8 cellular contexts compared by ENCODE assay signal in the genomic region with DNA sequence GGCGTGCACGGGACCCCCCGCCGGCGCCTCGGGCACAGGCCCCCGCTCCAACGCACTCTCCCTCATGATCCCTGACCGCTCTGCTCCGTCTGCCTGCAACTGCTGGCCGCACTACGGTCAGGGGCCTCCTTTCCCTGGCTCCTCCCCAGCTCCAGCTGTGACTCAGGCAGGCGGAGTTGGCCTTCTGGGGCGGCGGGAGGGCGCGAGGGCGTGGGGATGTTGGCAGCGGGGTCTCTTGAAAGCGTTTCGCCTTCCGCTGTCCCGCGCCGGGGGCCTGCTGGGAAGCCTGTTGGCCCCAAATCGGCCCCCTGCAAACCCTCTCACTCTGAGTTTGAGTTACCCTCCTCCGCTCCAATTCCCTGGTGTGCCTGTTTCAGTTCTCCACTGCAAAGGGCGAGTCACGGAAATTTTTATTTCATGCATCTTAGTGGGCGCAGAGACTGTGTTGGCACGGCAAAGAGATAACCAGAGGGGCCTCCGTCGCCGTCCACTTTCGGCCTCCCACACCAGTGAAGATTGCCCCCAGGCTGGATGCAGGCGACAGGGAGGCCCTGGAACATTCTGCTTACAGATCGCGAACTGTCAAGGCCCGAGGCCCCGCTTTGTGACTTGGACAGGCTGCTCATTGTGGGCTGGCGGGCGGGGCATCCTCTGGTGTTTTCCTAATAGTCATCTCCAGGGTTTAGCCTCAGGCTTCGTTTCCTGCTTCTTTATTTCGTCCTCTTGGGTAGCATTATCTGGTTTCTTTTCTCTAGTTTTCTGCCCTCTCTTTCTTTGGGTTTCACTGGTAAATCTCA. TPM values are rescaled to one million over a fixed set of nuclear protein-coding genes. Genes with fewer than 3 reads are reported as not detected.
DNase-seq lines count a peak whose midpoint lies in the region; ATAC-seq and TF ChIP-seq lines count a peak whose summit lies in the region.

A gene with protein sequence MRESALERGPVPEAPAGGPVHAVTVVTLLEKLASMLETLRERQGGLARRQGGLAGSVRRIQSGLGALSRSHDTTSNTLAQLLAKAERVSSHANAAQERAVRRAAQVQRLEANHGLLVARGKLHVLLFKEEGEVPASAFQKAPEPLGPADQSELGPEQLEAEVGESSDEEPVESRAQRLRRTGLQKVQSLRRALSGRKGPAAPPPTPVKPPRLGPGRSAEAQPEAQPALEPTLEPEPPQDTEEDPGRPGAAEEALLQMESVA (minus strand): TSS at position 91 of the 797 bp plus-strand sequence. CDS start 25 bp downstream, at position 66.

- in situ Hi-C loops in SK-MEL-5 (cut with HindIII; ENCODE audit: low pct_unique_long_range_greater_than_20kb, low sequenced_read_pairs), result no loop called here

- peak; percentile 40 for ATAC-seq in HG02588 (IDR thresholded peaks at IDR 0.05; ENCODE audit: unreplicated experiment)

- peak within 1 kb of the TSS; percentile 47 for H3K4me3 ChIP-seq in GM06990 (replicated peaks; ENCODE audit: low read depth, low read length)

- TF ChIP-seq CTCF in GM06990 (IDR thresholded peaks at IDR 0.05; ENCODE audit: insufficient read depth, low read length, poor library complexity, severe bottlenecking), result no peak

- H3K27me3 ChIP-seq in GM06990 (replicated peaks; ENCODE audit: control insufficient read depth, insufficient read depth, low read length), result no peaks in the 10 kb centered on the region

- no peaks in the 10 kb centered on the region for H3K36me3 ChIP-seq in GM06990 (ENCODE audit: control insufficient read depth, insufficient read depth, low read length)

- peak; percentile 49 for DNase-seq in GM06990 (ENCODE audit: extremely low read depth, insufficient read length)
- DNase-seq in SK-MEL-5 (ENCODE audit: low read depth, low spot score), result peak; percentile 73
- peak; percentile 55 for DNase-seq in cerebellar cortex (ENCODE audit: low spot score)
- DNase-seq in kidney glomerular epithelial cell (lab: John Stamatoyannopoulos, UW), result peak; percentile 26
- DNase-seq in stimulated activated CD4-positive, alpha-beta T cell treated with anti-CD3 and anti-CD28 coated beads, Interleukin-4, amount 100 ng/mL, for 24 hours, result peak; percentile 82
- no peak for DNase-seq in SHP77 (lab: John Stamatoyannopoulos, UW)
- DNase-seq in NCI-H1694 treated with DMSO at 0.1 percent for 48 hours (lab: John Stamatoyannopoulos, UW), result no peak

RNA-seq across cellular contexts. Expression of the gene that starts here (rescaled TPM):
- 6.7 and 8.5 TPM in 2 replicates for total RNA-seq in SK-MEL-5 (2014; rRNA removed; shearing (Covaris generic))
- polyA plus RNA-seq in SK-MEL-5 (2015; cell fraction: cytosol; rRNA removed), result 10.0 and 14.2 TPM in 2 replicates
- 1.4 and 3.7 TPM in 2 replicates for polyA plus RNA-seq in SK-MEL-5 (2015; cell fraction: nucleus; rRNA removed)

Comparison
In these comparisons a context has a peak if more than half of its experiments do, and no peak if none do; other contexts are left out.
1. DNase-seq: peak in GM06990 (single experiment), SK-MEL-5 (single experiment), cerebellar cortex (single experiment), kidney glomerular epithelial cell (single experiment) and stimulated activated CD4-positive, alpha-beta T cell treated with anti-CD3 and anti-CD28 coated beads, Interleukin-4, amount 100 ng/mL, for 24 hours (single experiment); none in SHP77 (0 of 2) and NCI-H1694 treated with DMSO at 0.1 percent for 48 hours (single experiment).